18 cellular contexts compared by ENCODE assay signal in genomic region chr1:163106364-163106987, GRCh38. TPM values are rescaled to one million over a fixed set of nuclear protein-coding genes. Genes with fewer than 3 reads are reported as not detected.
"Had no signal": no experiment of that assay in that cellular context is flagged by ENCODE, and none has a peak within 500 bp of the region (broad histone marks: within the 10 kb centered on the region; RNA-seq: fewer than 3 reads in every experiment).

No MANE protein-coding gene starts in this region.

- H3K27ac ChIP-seq: hepatocyte, lower lobe of right lung, ovary had no signal

- H3K4me3 ChIP-seq: hepatocyte, lower lobe of right lung, ovary, tibial artery had no signal

- H3K4me3 Mint-ChIP-seq: activated B cell treated with CpG ODN at 0.5 μM for 24 hours; activated CD4-positive, alpha-beta T cell treated with anti-CD3 and anti-CD28 coated beads, Interleukin-2, amount 10 ng/mL, durations not matched to agents 24 days and 14 days; activated naive CD4-positive, alpha-beta T cell treated with anti-CD3 and anti-CD28 coated beads for 36 hours; activated naive CD8-positive, alpha-beta T cell treated with anti-CD3 and anti-CD28 coated beads, Interleukin-2, amount 50 U/mL, for 24 hours; activated T-cell treated with anti-CD3 and anti-CD28 coated beads, Interleukin-2, amount 50 U/mL, for 4 hours; dendritic cell treated with granulocyte-macrophage colony-stimulating factor and Interleukin-4, amounts not matched to agents 40 ng/mL and 50 ng/mL, for 4 days; natural killer cell; T-cell had no signal

- H3K4me1 Mint-ChIP-seq: activated B cell treated with CpG ODN at 0.5 μM for 24 hours; activated CD4-positive, alpha-beta T cell treated with anti-CD3 and anti-CD28 coated beads, Interleukin-2, amount 10 ng/mL, durations not matched to agents 24 days and 14 days; activated naive CD8-positive, alpha-beta T cell treated with anti-CD3 and anti-CD28 coated beads, Interleukin-2, amount 50 U/mL, for 24 hours; natural killer cell; T-cell had no signal

- H3K27ac Mint-ChIP-seq: activated B cell treated with CpG ODN at 0.5 μM for 24 hours; activated CD4-positive, alpha-beta T cell treated with anti-CD3 and anti-CD28 coated beads, Interleukin-2, amount 10 ng/mL, durations not matched to agents 24 days and 14 days; activated naive CD4-positive, alpha-beta T cell treated with anti-CD3 and anti-CD28 coated beads for 36 hours; activated naive CD8-positive, alpha-beta T cell treated with anti-CD3 and anti-CD28 coated beads, Interleukin-2, amount 50 U/mL, for 24 hours; dendritic cell treated with granulocyte-macrophage colony-stimulating factor and Interleukin-4, amounts not matched to agents 40 ng/mL and 50 ng/mL, for 4 days; natural killer cell; T-cell had no signal

- ATAC-seq: activated naive CD8-positive, alpha-beta T cell treated with anti-CD3 and anti-CD28 coated beads, Interleukin-2, amount 50 U/mL, for 24 hours; activated T-cell treated with anti-CD3 and anti-CD28 coated beads, Interleukin-2, amount 50 U/mL, for 4 hours; esophagus mucosa; lower lobe of right lung; natural killer cell; T-cell had no signal

- H3K9me3 Mint-ChIP-seq: activated CD4-positive, alpha-beta T cell treated with anti-CD3 and anti-CD28 coated beads, Interleukin-2, amount 10 ng/mL, durations not matched to agents 24 days and 14 days; activated naive CD4-positive, alpha-beta T cell treated with anti-CD3 and anti-CD28 coated beads for 36 hours; activated T-cell treated with anti-CD3 and anti-CD28 coated beads, Interleukin-2, amount 50 U/mL, for 4 hours had no signal

- H3K4me1 ChIP-seq: lower lobe of right lung had no signal

- DNase-seq: activated B cell treated with CpG ODN at 0.5 μM for 24 hours; activated CD4-positive, alpha-beta T cell treated with anti-CD3 and anti-CD28 coated beads, Interleukin-2, amount 10 ng/mL, durations not matched to agents 24 days and 14 days; activated CD8-positive, alpha-beta memory T cell treated with anti-CD3 and anti-CD28 coated beads, Interleukin-2, amount 50 U/mL, for 4 hours; activated naive CD4-positive, alpha-beta T cell treated with anti-CD3 and anti-CD28 coated beads for 36 hours; activated naive CD8-positive, alpha-beta T cell treated with anti-CD3 and anti-CD28 coated beads, Interleukin-2, amount 50 U/mL, for 24 hours; activated T-cell treated with anti-CD3 and anti-CD28 coated beads, Interleukin-2, amount 50 U/mL, for 4 hours; anterior cingulate cortex; effector CD8-positive, alpha-beta T cell; left cardiac atrium; lower lobe of right lung; natural killer cell; ovary; stimulated activated naive CD4-positive, alpha-beta T cell; T-cell; tibial artery had no signal

- H3K9me3 ChIP-seq: lower lobe of right lung, ovary, tibial artery had no signal

- H3K36me3 Mint-ChIP-seq: natural killer cell, T-cell had no signal

- H3K27me3 Mint-ChIP-seq: activated B cell treated with CpG ODN at 0.5 μM for 24 hours; activated CD4-positive, alpha-beta T cell treated with anti-CD3 and anti-CD28 coated beads, Interleukin-2, amount 10 ng/mL, durations not matched to agents 24 days and 14 days; dendritic cell treated with granulocyte-macrophage colony-stimulating factor and Interleukin-4, amounts not matched to agents 40 ng/mL and 50 ng/mL, for 4 days had no signal

- H3K36me3 ChIP-seq: lower lobe of right lung, ovary, tibial artery had no signal

- H3K27me3 ChIP-seq: hepatocyte, ovary, tibial artery had no signal

RNA-seq across cellular contexts. Expression of gene RGS4, which starts 37.3 kb away (rescaled TPM):
- total RNA-seq: activated B cell treated with CpG ODN at 0.5 μM for 24 hours; activated CD4-positive, alpha-beta T cell treated with anti-CD3 and anti-CD28 coated beads, Interleukin-2, amount 10 ng/mL, durations not matched to agents 24 days and 14 days; activated naive CD4-positive, alpha-beta T cell treated with anti-CD3 and anti-CD28 coated beads for 36 hours; activated T-cell treated with anti-CD3 and anti-CD28 coated beads, Interleukin-2, amount 50 U/mL, for 4 hours; natural killer cell; T-cell had no signal
